In the genomic region with DNA sequence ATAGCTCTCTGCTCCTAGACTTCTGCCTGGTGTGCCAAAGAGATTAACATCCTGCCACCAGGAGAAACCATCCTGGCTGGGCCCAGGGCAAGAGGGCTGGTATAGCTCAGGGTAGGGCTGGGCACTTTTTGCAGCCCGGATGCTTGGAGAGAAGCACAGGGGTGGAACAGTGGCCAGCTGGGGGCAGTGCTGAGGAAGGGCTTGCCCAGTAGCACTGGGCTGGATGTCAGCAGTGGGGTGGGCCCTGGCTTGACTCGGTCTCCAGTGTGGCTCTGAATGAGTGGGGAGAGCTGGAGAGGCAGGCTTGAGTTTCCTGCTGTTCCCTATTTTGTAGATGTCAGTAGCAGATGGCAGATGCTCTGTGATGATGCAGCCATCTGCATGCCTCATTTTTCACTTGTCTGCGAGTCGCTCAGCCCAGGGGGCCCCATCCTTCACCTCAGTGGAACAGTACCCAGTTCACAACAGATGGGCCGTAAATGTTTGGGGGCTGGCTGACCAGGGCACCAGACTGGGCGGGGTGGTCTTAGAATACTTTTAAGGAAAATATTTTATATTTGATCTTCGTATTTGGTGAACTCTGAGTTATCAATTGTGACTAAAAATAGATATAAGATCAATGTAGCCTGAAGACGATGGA, we compare ENCODE assay signal across 8 cellular contexts. TPM values are rescaled to one million over a fixed set of nuclear protein-coding genes. Genes with fewer than 3 reads are reported as not detected.
A peak's percentile ranks its signal among the peaks of the same experiment; 100 is the strongest.
DNase-seq lines count a peak whose midpoint lies in the region; ATAC-seq and TF ChIP-seq lines count a peak whose summit lies in the region.

No MANE protein-coding gene starts in this region.

- H3K4me1 Mint-ChIP-seq in brain (peaks cover 9% of the 10 kb centered on the region), type B pancreatic cell (ENCODE audit: unreplicated experiment) (no peaks in the 10 kb centered on the region)

- H3K27ac ChIP-seq in RWPE1 (peak overlapping the region; percentile 56), lung (ENCODE audit: low read depth in 1 of 2, low read length in 1 of 2) (no peak overlapping the region)

- no peak for DNase-seq in RWPE1 (ENCODE audit: low spot score)
- peak; percentile 38 for DNase-seq in lung (ENCODE audit: low spot score)
- no peak for DNase-seq in type B pancreatic cell (ENCODE audit: extremely low spot score, unreplicated experiment)
- no peak for DNase-seq in COLO829 (ENCODE audit: low spot score)
- no peak for DNase-seq in HPDE6-E6E7 (ENCODE audit: extremely low spot score)

- ATAC-seq in lung (ENCODE audit: insufficient read depth, low FRiP score): peak; percentile 14
- ATAC-seq in HG02798 (IDR thresholded peaks at IDR 0.05; ENCODE audit: poor library complexity, unreplicated experiment): no peak

- H3K36me3 Mint-ChIP-seq in brain (no peaks in the 10 kb centered on the region), type B pancreatic cell (no peaks in the 10 kb centered on the region)

- H3K27me3 Mint-ChIP-seq in brain (peaks cover 21% of the 10 kb centered on the region), type B pancreatic cell (peaks cover 10% of the 10 kb centered on the region)

- H3K9me3 ChIP-seq in lung (ENCODE audit: control insufficient read depth in 2 of 2, insufficient read depth in 1 of 2, low read length in 1 of 2): peaks cover 0 to 3% of the 10 kb centered on the region in 2 donors

- CTCF ChIA-PET in RWPE1 (lab: Yijun Ruan, JAX): interaction anchor here (0.6 kb wide), 2 partner anchors 10 to 233 kb away, joined by 4 to 7 read pairs; no protein-coding TSS in a partner anchor

- TF ChIP-seq CTCF in GM12873 (IDR thresholded peaks at IDR 0.05; ENCODE audit: insufficient read depth, low read depth, low read length, missing control alignments): peak; percentile 62
- 0 out of 2 replicates have a peak, but pooled peaks have one; percentile 9 for TF ChIP-seq CTCF in RWPE1 (conservative IDR thresholded peaks at IDR 0.05; ENCODE audit: low read depth)
- TF ChIP-seq CTCF in brain (conservative IDR thresholded peaks at IDR 0.05): peak in 1 of 2 experiments; percentile 40
- TF ChIP-seq CTCF in lung (IDR thresholded peaks at IDR 0.05; ENCODE audit: control extremely low read depth, extremely low read depth): no peak
- peak; percentile 51 for TF ChIP-seq CTCF in type B pancreatic cell (conservative IDR thresholded peaks at IDR 0.05)

- POLR2A ChIA-PET in RWPE1 (lab: Yijun Ruan, JAX; ENCODE audit: low non-redundant PET): no interaction called here

- peaks cover 4 to 11% of the 10 kb centered on the region in 2 donors for H3K36me3 ChIP-seq in lung (ENCODE audit: control insufficient read depth in 2 of 2, insufficient read depth in 2 of 2, low read length in 2 of 2)

- no peaks in the 10 kb centered on the region for H3K27me3 ChIP-seq in lung (ENCODE audit: control insufficient read depth, insufficient read depth)

- WGBS in lung, 2 donors: 87 to 89% methylated on average over 8 of the region's 8 CpGs

- H3K9me3 Mint-ChIP-seq in brain (peaks cover 0 to 10% (median 9%) of the 10 kb centered on the region in 5 experiments), type B pancreatic cell (no peaks in the 10 kb centered on the region)

- H3K4me3 Mint-ChIP-seq in brain (no peak overlapping the region), type B pancreatic cell (no peak overlapping the region)

- H3K4me1 ChIP-seq in lung (ENCODE audit: control insufficient read depth in 2 of 2, insufficient read depth in 2 of 2, low read length in 2 of 2): no peaks in the 10 kb centered on the region

- H3K27ac Mint-ChIP-seq in brain: peak overlapping the region in 3 of 5 experiments; percentile 47 to 91 (median 73)
- no peak overlapping the region for H3K27ac Mint-ChIP-seq in type B pancreatic cell

- no peak overlapping the region for H3K4me3 ChIP-seq in lung

RNA-seq across cellular contexts. Expression of gene TULP1, which starts 56.4 kb away (rescaled TPM):
- polyA plus RNA-seq in brain (ENCODE audit: insufficient read depth, low read depth, low replicate concordance) (not detected), lung (under 1 TPM; 0.05 to 0.26 TPM)
- total RNA-seq in lung (1 to 10 TPM in 1 of 2 donors, not detected in 1; 2.6 TPM), type B pancreatic cell (ENCODE audit: low replicate concordance) (0.14 TPM in 1 of 2 replicates, not detected in the other)
